Comparison of ENCODE assay signal across 1 cellular context in the genomic region with DNA sequence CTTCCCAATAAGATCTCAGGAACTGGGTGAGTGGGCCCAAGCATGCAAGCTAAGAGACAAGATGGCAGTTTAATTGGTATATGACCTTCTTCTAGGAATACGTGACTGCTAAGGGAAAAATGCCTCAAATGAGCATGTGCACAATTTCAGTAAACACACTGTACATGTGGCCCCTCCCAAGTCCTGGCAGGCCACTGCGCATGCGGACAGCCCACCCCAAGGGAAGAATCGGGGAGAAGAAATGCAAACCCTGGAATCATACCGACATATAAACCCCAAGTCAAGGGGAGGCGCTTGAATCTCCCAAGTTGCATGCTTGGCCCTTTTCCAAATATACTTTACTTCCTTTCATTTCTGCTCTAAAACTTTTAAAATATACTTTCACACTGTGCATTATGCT.
TF ChIP-seq lines count a peak whose summit lies in the region.

No MANE protein-coding gene starts in this region.

TF ChIP-seq in K562, 482 proteins besides CTCF, POLR2A, EP300 and RAD21:
- TF ChIP-seq NRF1 (conservative IDR thresholded peaks at IDR 0.05 in 1 of 2, IDR thresholded peaks at IDR 0.05 in 1 of 2) (peak; percentile 76 to 78), HDGF (IDR thresholded peaks at IDR 0.05) (no peak)
